In genomic region chr14:101134161-101134631, GRCh38 we compare ENCODE assay signal across 29 cellular contexts.
DNase-seq lines count a peak whose midpoint lies in the region; ATAC-seq and TF ChIP-seq lines count a peak whose summit lies in the region.
"Had no signal": no experiment of that assay in that cellular context is flagged by ENCODE, and none has a peak within 500 bp of the region (broad histone marks: within the 10 kb centered on the region; RNA-seq: fewer than 3 reads in every experiment).

No MANE protein-coding gene starts in this region.

- peaks cover 19% of the 10 kb centered on the region for H3K27me3 Mint-ChIP-seq in activated naive CD8-positive, alpha-beta T cell treated with anti-CD3 and anti-CD28 coated beads, Interleukin-2, amount 10 ng/mL, durations not matched to agents 7 days and 5 days
- peaks cover 30% of the 10 kb centered on the region for H3K27me3 Mint-ChIP-seq in activated naive CD8-positive, alpha-beta T cell treated with anti-CD3 and anti-CD28 coated beads for 36 hours
- H3K27me3 Mint-ChIP-seq in activated CD8-positive, alpha-beta memory T cell treated with anti-CD3 and anti-CD28 coated beads, Interleukin-2, amount 10 ng/mL, durations not matched to agents 7 days and 5 days, result peaks cover 11% of the 10 kb centered on the region
- H3K27me3 Mint-ChIP-seq: brain had no signal

- 70% methylated on average over 12 of the region's 12 CpGs for WGBS in esophagus muscularis mucosa
- WGBS in prostate gland, result 59% methylated on average over 12 of the region's 12 CpGs

- no peak overlapping the region for H3K27ac Mint-ChIP-seq in activated naive CD8-positive, alpha-beta T cell treated with anti-CD3 and anti-CD28 coated beads, Interleukin-2, amount 10 ng/mL, durations not matched to agents 7 days and 5 days
- H3K27ac Mint-ChIP-seq in activated naive CD8-positive, alpha-beta T cell treated with anti-CD3 and anti-CD28 coated beads for 36 hours, result no peak overlapping the region
- H3K27ac Mint-ChIP-seq in activated CD8-positive, alpha-beta memory T cell treated with anti-CD3 and anti-CD28 coated beads, Interleukin-2, amount 10 ng/mL, durations not matched to agents 7 days and 5 days, result no peak overlapping the region
- H3K27ac Mint-ChIP-seq: B cell; brain; memory B cell; neural progenitor cell; stimulated activated memory B cell treated with anti-CD40 and anti-IgM and Interleukin-4, amounts not matched to agents 10 μg/mL and 1 μg/mL and 100 μg/mL, for 72 hours; type B pancreatic cell had no signal

- H3K27ac ChIP-seq in esophagus muscularis mucosa (replicated peaks in 1 of 4), result no peak overlapping the region
- no peak overlapping the region for H3K27ac ChIP-seq in prostate gland
- H3K27ac ChIP-seq: adrenal gland, neural progenitor cell, PC-9, WERI-Rb-1 had no signal

- H3K9me2 ChIP-seq in Loucy (replicated peaks; ENCODE audit: low read depth, low read length), result no peaks in the 10 kb centered on the region

- H3K9me3 ChIP-seq in Loucy (ENCODE audit: insufficient read depth, low read depth, low read length) (no peaks in the 10 kb centered on the region), esophagus muscularis mucosa (no peaks in the 10 kb centered on the region), prostate gland (no peaks in the 10 kb centered on the region)
- H3K9me3 ChIP-seq: adrenal gland had no signal

- no peak for TF ChIP-seq EP300 in esophagus muscularis mucosa (IDR thresholded peaks at IDR 0.05)

- no peak for ATAC-seq in activated naive CD8-positive, alpha-beta T cell treated with anti-CD3 and anti-CD28 coated beads, Interleukin-2, amount 10 ng/mL, durations not matched to agents 7 days and 5 days (ENCODE audit: low read depth)
- ATAC-seq in GM18511 (IDR thresholded peaks at IDR 0.05; ENCODE audit: unreplicated experiment), result no peak
- ATAC-seq in activated CD8-positive, alpha-beta memory T cell treated with anti-CD3 and anti-CD28 coated beads, Interleukin-2, amount 10 ng/mL, durations not matched to agents 7 days and 5 days, result no peak
- ATAC-seq: left lobe of liver; stimulated activated memory B cell treated with anti-CD40 and anti-IgM and Interleukin-4, amounts not matched to agents 10 μg/mL and 1 μg/mL and 100 μg/mL, for 72 hours had no signal

- H3K4me3 ChIP-seq in Loucy (ENCODE audit: low read length, poor library complexity, severe bottlenecking) (peak overlapping the region; percentile 53), esophagus muscularis mucosa (no peak overlapping the region), prostate gland (no peak overlapping the region)
- H3K4me3 ChIP-seq: adrenal gland, neural progenitor cell, PC-9 had no signal

- DNase-seq in activated naive CD8-positive, alpha-beta T cell treated with anti-CD3 and anti-CD28 coated beads, Interleukin-2, amount 10 ng/mL, durations not matched to agents 7 days and 5 days, result no peak
- no peak for DNase-seq in activated naive CD8-positive, alpha-beta T cell treated with anti-CD3 and anti-CD28 coated beads for 36 hours
- DNase-seq in esophagus muscularis mucosa (ENCODE audit: extremely low spot score), result peak; percentile 86
- DNase-seq in prostate gland (ENCODE audit: low spot score), result peak; percentile 1
- DNase-seq in AG08395 (ENCODE audit: low spot score), result no peak
- no peak for DNase-seq in activated CD8-positive, alpha-beta memory T cell treated with anti-CD3 and anti-CD28 coated beads, Interleukin-2, amount 10 ng/mL, durations not matched to agents 7 days and 5 days
- DNase-seq: activated CD4-positive, alpha-beta T cell treated with anti-CD3 and anti-CD28 coated beads for 48 hours; activated gamma-delta T cell treated with Interleukin-2 at 50 U/mL for 16 hours; adrenal gland; DMS79; GF-D8; hypothalamus; NCI-H1436 treated with DMSO at 0.1 percent for 48 hours; NCI-H2081 treated with DMSO at 0.1 percent for 48 hours; NCI-H226; NCI-H69; PC-9; stimulated activated CD4-positive, alpha-beta T cell treated with anti-CD3 and anti-CD28 coated beads, Interleukin-15, amount 100 ng/mL, for 24 hours; WERI-Rb-1 had no signal

- H3K4me1 ChIP-seq in Loucy (ENCODE audit: insufficient read depth, low read length, poor library complexity, severe bottlenecking) (peaks cover 68% of the 10 kb centered on the region), esophagus muscularis mucosa (no peaks in the 10 kb centered on the region), prostate gland (replicated peaks) (no peaks in the 10 kb centered on the region)
- H3K4me1 ChIP-seq: adrenal gland, neural progenitor cell had no signal

- no peak overlapping the region for H2AFZ ChIP-seq in Loucy (ENCODE audit: low read length)
- H2AFZ ChIP-seq: neural progenitor cell, PC-9 had no signal

- H3K4me2 ChIP-seq in Loucy (ENCODE audit: low read depth, low read length, poor library complexity, severe bottlenecking), result peak overlapping the region; percentile 74
- H3K4me2 ChIP-seq: neural progenitor cell, PC-9 had no signal

- H3F3A ChIP-seq in Loucy (ENCODE audit: low read depth), result peaks cover 7% of the 10 kb centered on the region

- POLR2A ChIA-PET in activated naive CD8-positive, alpha-beta T cell treated with anti-CD3 and anti-CD28 coated beads, Interleukin-2, amount 10 ng/mL, durations not matched to agents 7 days and 5 days (lab: Charles Lee), result no interaction called here

- H3K36me3 ChIP-seq in Loucy (ENCODE audit: insufficient read depth, low read length), result no peaks in the 10 kb centered on the region
- no peaks in the 10 kb centered on the region for H3K36me3 ChIP-seq in esophagus muscularis mucosa
- no peaks in the 10 kb centered on the region for H3K36me3 ChIP-seq in prostate gland
- H3K36me3 ChIP-seq: adrenal gland, neural progenitor cell, WERI-Rb-1 had no signal

- no peaks in the 10 kb centered on the region for H3K36me3 Mint-ChIP-seq in activated naive CD8-positive, alpha-beta T cell treated with anti-CD3 and anti-CD28 coated beads, Interleukin-2, amount 10 ng/mL, durations not matched to agents 7 days and 5 days
- no peaks in the 10 kb centered on the region for H3K36me3 Mint-ChIP-seq in activated naive CD8-positive, alpha-beta T cell treated with anti-CD3 and anti-CD28 coated beads for 36 hours
- H3K36me3 Mint-ChIP-seq in activated CD8-positive, alpha-beta memory T cell treated with anti-CD3 and anti-CD28 coated beads, Interleukin-2, amount 10 ng/mL, durations not matched to agents 7 days and 5 days, result no peaks in the 10 kb centered on the region
- H3K36me3 Mint-ChIP-seq: brain; memory B cell; neural progenitor cell; stimulated activated memory B cell treated with anti-CD40 and anti-IgM and Interleukin-4, amounts not matched to agents 10 μg/mL and 1 μg/mL and 100 μg/mL, for 72 hours; type B pancreatic cell had no signal

- H3K79me2 ChIP-seq in Loucy (ENCODE audit: insufficient read depth, low read length), result no peaks in the 10 kb centered on the region

- CTCF ChIA-PET in activated CD8-positive, alpha-beta memory T cell treated with anti-CD3 and anti-CD28 coated beads, Interleukin-2, amount 10 ng/mL, durations not matched to agents 7 days and 5 days (lab: Charles Lee), result no interaction called here

- peaks cover 2% of the 10 kb centered on the region for H3K4me1 Mint-ChIP-seq in activated naive CD8-positive, alpha-beta T cell treated with anti-CD3 and anti-CD28 coated beads, Interleukin-2, amount 10 ng/mL, durations not matched to agents 7 days and 5 days
- no peaks in the 10 kb centered on the region for H3K4me1 Mint-ChIP-seq in activated naive CD8-positive, alpha-beta T cell treated with anti-CD3 and anti-CD28 coated beads for 36 hours
- H3K4me1 Mint-ChIP-seq in activated CD8-positive, alpha-beta memory T cell treated with anti-CD3 and anti-CD28 coated beads, Interleukin-2, amount 10 ng/mL, durations not matched to agents 7 days and 5 days, result peaks cover 3% of the 10 kb centered on the region
- H3K4me1 Mint-ChIP-seq: B cell; stimulated activated memory B cell treated with anti-CD40 and anti-IgM and Interleukin-4, amounts not matched to agents 10 μg/mL and 1 μg/mL and 100 μg/mL, for 72 hours had no signal

- no peaks in the 10 kb centered on the region for H3K27me3 ChIP-seq in Loucy (ENCODE audit: insufficient read depth, low read length, poor library complexity, severe bottlenecking)
- peaks cover 0 to 34% (median 0%) of the 10 kb centered on the region in 4 donors for H3K27me3 ChIP-seq in esophagus muscularis mucosa
- no peaks in the 10 kb centered on the region for H3K27me3 ChIP-seq in prostate gland (replicated peaks; ENCODE audit: insufficient read depth)
- H3K27me3 ChIP-seq: adrenal gland had no signal

- no peaks in the 10 kb centered on the region for H3K9me3 Mint-ChIP-seq in activated naive CD8-positive, alpha-beta T cell treated with anti-CD3 and anti-CD28 coated beads, Interleukin-2, amount 10 ng/mL, durations not matched to agents 7 days and 5 days
- no peaks in the 10 kb centered on the region for H3K9me3 Mint-ChIP-seq in activated naive CD8-positive, alpha-beta T cell treated with anti-CD3 and anti-CD28 coated beads for 36 hours
- no peaks in the 10 kb centered on the region for H3K9me3 Mint-ChIP-seq in activated CD8-positive, alpha-beta memory T cell treated with anti-CD3 and anti-CD28 coated beads, Interleukin-2, amount 10 ng/mL, durations not matched to agents 7 days and 5 days (ENCODE audit: low read depth)
- H3K9me3 Mint-ChIP-seq: neural progenitor cell; T-helper 2 cell treated with Interferon-gamma antibody and Interleukin-4, amounts not matched to agents 5 μg/mL and 100 μg/mL, for 36 hours; type B pancreatic cell had no signal

- peak overlapping the region; percentile 63 for H3K9ac ChIP-seq in Loucy (ENCODE audit: low read depth, low read length, poor library complexity, severe bottlenecking)
- H3K9ac ChIP-seq: neural progenitor cell had no signal

- H3K4me3 Mint-ChIP-seq in activated naive CD8-positive, alpha-beta T cell treated with anti-CD3 and anti-CD28 coated beads, Interleukin-2, amount 10 ng/mL, durations not matched to agents 7 days and 5 days, result peak overlapping the region; percentile 23
- no peak overlapping the region for H3K4me3 Mint-ChIP-seq in activated naive CD8-positive, alpha-beta T cell treated with anti-CD3 and anti-CD28 coated beads for 36 hours
- no peak overlapping the region for H3K4me3 Mint-ChIP-seq in activated CD8-positive, alpha-beta memory T cell treated with anti-CD3 and anti-CD28 coated beads, Interleukin-2, amount 10 ng/mL, durations not matched to agents 7 days and 5 days
- H3K4me3 Mint-ChIP-seq: B cell; brain; memory B cell; neural progenitor cell; stimulated activated memory B cell treated with anti-CD40 and anti-IgM and Interleukin-4, amounts not matched to agents 10 μg/mL and 1 μg/mL and 100 μg/mL, for 72 hours; T-helper 2 cell treated with Interferon-gamma antibody and Interleukin-4, amounts not matched to agents 5 μg/mL and 100 μg/mL, for 36 hours; type B pancreatic cell had no signal

- H4K20me1 ChIP-seq in Loucy (ENCODE audit: insufficient read depth, low read length, poor library complexity, severe bottlenecking), result no peaks in the 10 kb centered on the region

- TF ChIP-seq POLR2A in esophagus muscularis mucosa (IDR thresholded peaks at IDR 0.05; ENCODE audit: low read depth) (no peak), prostate gland (IDR thresholded peaks at IDR 0.05) (no peak)

- TF ChIP-seq CTCF in Loucy (conservative IDR thresholded peaks at IDR 0.05; ENCODE audit: low read length) (no peak), esophagus muscularis mucosa (IDR thresholded peaks at IDR 0.05) (no peak), prostate gland (IDR thresholded peaks at IDR 0.05) (no peak)

- intact Hi-C loops in esophagus muscularis mucosa (cut with DNase I), result no loop called here
- intact Hi-C loops in prostate gland (cut with DNase I), result no loop called here

Comparison
In these comparisons a context has a peak if more than half of its experiments do, and no peak if none do; other contexts are left out.
1. DNase-seq: peak in esophagus muscularis mucosa (single experiment) and prostate gland (single experiment); none in activated naive CD8-positive, alpha-beta T cell treated with anti-CD3 and anti-CD28 coated beads, Interleukin-2, amount 10 ng/mL, durations not matched to agents 7 days and 5 days (single experiment), activated naive CD8-positive, alpha-beta T cell treated with anti-CD3 and anti-CD28 coated beads for 36 hours (single experiment), AG08395 (single experiment) and activated CD8-positive, alpha-beta memory T cell treated with anti-CD3 and anti-CD28 coated beads, Interleukin-2, amount 10 ng/mL, durations not matched to agents 7 days and 5 days (single experiment).